ENCODE assay signal across 8 cellular contexts in genomic region chr2:183078467-183079334, GRCh38. TPM values are rescaled to one million over a fixed set of nuclear protein-coding genes. Genes with fewer than 3 reads are reported as not detected.
DNase-seq lines count a peak whose midpoint lies in the region; ATAC-seq, FAIRE-seq and TF ChIP-seq lines count a peak whose summit lies in the region.

TSS of gene DUSP19 (plus strand) at chr2:183078747. CDS start at chr2:183078934, 187 bp downstream.

- POLR2A ChIA-PET in A549 (lab: Yijun Ruan, JAX): interaction anchor here (0.6 to 1.4 kb wide), 6 partner anchors 8 to 85 kb away, joined by 3 to 6 read pairs (median 3); no protein-coding TSS in a partner anchor

- FAIRE-seq in A549 (lab: Jason Lieb, UNC): peak; percentile 7

- DNase-seq in A549 (ENCODE audit: low read depth in 1 of 2, low spot score in 1 of 2): peak; percentile 86 to 91
- DNase-seq in NCI-H2107 (lab: John Stamatoyannopoulos, UW): peak; percentile 87
- peak; percentile 77 for DNase-seq in UCSD-AML1 (lab: John Stamatoyannopoulos, UW; ENCODE audit: unreplicated experiment)
- DNase-seq in T47D (ENCODE audit: low read depth in 1 of 2, low spot score in 1 of 2): peak; percentile 65 to 96

- peak; percentile 95 to 96 for ATAC-seq in A549
- ATAC-seq in HG03064 (IDR thresholded peaks at IDR 0.05; ENCODE audit: low read depth, unreplicated experiment): peak; percentile 88

- CTCF ChIA-PET in A549 (lab: Yijun Ruan, JAX): interaction anchor here (0.5 to 2.1 kb wide), 3 partner anchors 13 to 38 kb away, joined by 3 to 8 read pairs (median 5); no protein-coding TSS in a partner anchor

- H3K27me3 ChIP-seq in iPS-18a (ENCODE audit: control insufficient read depth, insufficient read depth, low read length) (no peaks in the 10 kb centered on the region), skeletal muscle satellite cell (ENCODE audit: control insufficient read depth, insufficient read depth, low read length) (peaks cover 19% of the 10 kb centered on the region)

- TF ChIP-seq RAD21 in A549 (conservative IDR thresholded peaks at IDR 0.05 in 1 of 2, IDR thresholded peaks at IDR 0.05 in 1 of 2): no peak

- TF ChIP-seq POLR2A in A549 (IDR thresholded peaks at IDR 0.05; ENCODE audit: low read length) (peak; percentile 90), GM18526 (IDR thresholded peaks at IDR 0.05; ENCODE audit: extremely low read depth, insufficient read length) (peak; percentile 60)

- H3K9me3 ChIP-seq in A549: no peaks in the 10 kb centered on the region
- no peaks in the 10 kb centered on the region for H3K9me3 ChIP-seq in iPS-18a (ENCODE audit: control insufficient read depth, low read depth, low read length)
- no peaks in the 10 kb centered on the region for H3K9me3 ChIP-seq in skeletal muscle satellite cell (replicated peaks; ENCODE audit: low read length)

- no peak for TF ChIP-seq EP300 in A549 (IDR thresholded peaks at IDR 0.05)

- H3K36me3 ChIP-seq in iPS-18a (ENCODE audit: control insufficient read depth, low read depth, low read length) (no peaks in the 10 kb centered on the region), skeletal muscle satellite cell (ENCODE audit: insufficient read depth, low read length) (no peaks in the 10 kb centered on the region)

- H3K27ac ChIP-seq in A549 (peak within 1 kb of the TSS; percentile 83 to 88), iPS-18a (ENCODE audit: low read length) (no peak within 1 kb of the TSS)

- H3K9ac ChIP-seq in iPS-18a (ENCODE audit: low read length) (peak within 1 kb of the TSS; percentile 11), skeletal muscle satellite cell (ENCODE audit: low read depth, low read length) (peak within 1 kb of the TSS; percentile 77)

- H3K4me1 ChIP-seq in A549 (no peaks in the 10 kb centered on the region), iPS-18a (ENCODE audit: control insufficient read depth, low read depth, low read length) (peaks cover 14% of the 10 kb centered on the region), skeletal muscle satellite cell (ENCODE audit: control insufficient read depth, insufficient read depth, low read length) (peaks cover 7% of the 10 kb centered on the region)

- H3K4me2 ChIP-seq in A549 (peak within 1 kb of the TSS; percentile 81), skeletal muscle satellite cell (ENCODE audit: low read length) (peak within 1 kb of the TSS; percentile 94)

- in situ Hi-C loops in T47D (cut with HindIII; ENCODE audit: low pct_unique_long_range_greater_than_20kb, low sequenced_read_pairs): no loop called here

- TF ChIP-seq CTCF in A549 (IDR thresholded peaks at IDR 0.05): no peak

- H3K4me3 ChIP-seq in A549: peak within 1 kb of the TSS; percentile 94
- peak within 1 kb of the TSS; percentile 81 for H3K4me3 ChIP-seq in iPS-18a (ENCODE audit: low read length)
- peak within 1 kb of the TSS; percentile 78 for H3K4me3 ChIP-seq in skeletal muscle satellite cell (ENCODE audit: low read length)

- WGBS in A549 (ENCODE audit: missing lambda C conversion rate): under 1% methylated on average over 25 of the region's 25 CpGs

TF ChIP-seq in A549, 52 proteins besides CTCF, POLR2A, EP300 and RAD21:
- no peak for TF ChIP-seq RNF2 (IDR thresholded peaks at IDR 0.05; ENCODE audit: borderline replicate concordance, low read depth)
- TF ChIP-seq PHF8 (IDR thresholded peaks at IDR 0.05; ENCODE audit: borderline replicate concordance, low read depth): peak; percentile 14; the same call in 1 of the 2 replicates
- TF ChIP-seq FOXS1 (CRISPR knock-in tag; IDR thresholded peaks at IDR 0.05): no peak
- TF ChIP-seq CEBPB (IDR thresholded peaks at IDR 0.05): no peak
- no peak for TF ChIP-seq MAFK (IDR thresholded peaks at IDR 0.05; ENCODE audit: partially characterized antibody)
- peak; percentile 74; the same call in 1 of the 2 replicates for TF ChIP-seq MAX (IDR thresholded peaks at IDR 0.05)
- TF ChIP-seq JUN (IDR thresholded peaks at IDR 0.05): peak; percentile 69 to 71; a peak in 3 of 5 replicates
- no peak for TF ChIP-seq CHD4 (IDR thresholded peaks at IDR 0.05; ENCODE audit: borderline replicate concordance)
- TF ChIP-seq CHD2 (IDR thresholded peaks at IDR 0.05; ENCODE audit: low read length, partially characterized antibody): no peak
- TF ChIP-seq SMC3 (IDR thresholded peaks at IDR 0.05): no peak
- TF ChIP-seq BCL3 (IDR thresholded peaks at IDR 0.05): peak; percentile 78; the same call in 1 of the 3 replicates
- no peak for TF ChIP-seq HMGXB4 (CRISPR knock-in tag; IDR thresholded peaks at IDR 0.05; ENCODE audit: borderline replicate concordance)
- no peak for TF ChIP-seq MAZ (IDR thresholded peaks at IDR 0.05; ENCODE audit: borderline replicate concordance, low read depth, low read length)
- peak; percentile 74; the same call in 1 of the 2 replicates for TF ChIP-seq E2F6 (IDR thresholded peaks at IDR 0.05; ENCODE audit: borderline replicate concordance, low read depth)
- no peak for TF ChIP-seq KDM1A (IDR thresholded peaks at IDR 0.05; ENCODE audit: low read depth)
- no peak for TF ChIP-seq HOXA7 (CRISPR knock-in tag; IDR thresholded peaks at IDR 0.05)
- TF ChIP-seq NR3C1 (IDR thresholded peaks at IDR 0.05): no peak
- no peak for TF ChIP-seq ZSCAN20 (CRISPR knock-in tag; IDR thresholded peaks at IDR 0.05)
- TF ChIP-seq ATOH8 (CRISPR knock-in tag; IDR thresholded peaks at IDR 0.05; ENCODE audit: low read depth): no peak
- TF ChIP-seq ZNF302 (CRISPR knock-in tag; IDR thresholded peaks at IDR 0.05): no peak
- no peak for TF ChIP-seq RARB (CRISPR knock-in tag; IDR thresholded peaks at IDR 0.05)

RNA-seq across cellular contexts. Expression of gene DUSP19, which starts in this region (rescaled TPM):
- 4.4 TPM in 2 replicates for polyA plus RNA-seq in A549 (2011; rRNA removed)
- 0.73 and 0.91 TPM in 2 replicates for polyA plus RNA-seq in A549 (2012; cell fraction: cytosol; rRNA removed)
- polyA plus RNA-seq in A549 (2012; cell fraction: nucleus; rRNA removed): 0.23 and 0.32 TPM in 2 replicates
- polyA plus RNA-seq in A549 (2017; fragmentation: RNase III; extraction: RNeasy Plus Mini Kit Qiagen cat#74134 plus additional on column Dnase treatment): 1.1 to 1.5 TPM (median 1.2 TPM) in 3 replicates
- 2.8 and 5.5 TPM in 2 replicates for polyA minus RNA-seq in A549 (2011; rRNA and poly(A)+ RNA removed)
- 1.8 and 2.6 TPM in 2 replicates for total RNA-seq in skeletal muscle satellite cell (2012; rRNA removed)
